ENCODE assay signal across 23 cellular contexts in genomic region chr3:104178695-104179094, GRCh38.
"Had no signal": no experiment of that assay in that cellular context is flagged by ENCODE, and none has a peak within 500 bp of the region (broad histone marks: within the 10 kb centered on the region; RNA-seq: fewer than 3 reads in every experiment).

No MANE protein-coding gene starts in this region.

- DNase-seq: activated CD4-positive, alpha-beta memory T cell treated with anti-CD3 and anti-CD28 coated beads for 36 hours; activated CD4-positive, alpha-beta T cell treated with anti-CD3 and anti-CD28 coated beads, Interleukin-2, amount 10 ng/mL, durations not matched to agents 24 days and 14 days; activated CD4-positive, CD25-positive, alpha-beta regulatory T cell treated with anti-CD3 and anti-CD28 coated beads, Interleukin-2, amount 50 U/mL, for 72 hours; activated CD8-positive, alpha-beta memory T cell treated with anti-CD3 and anti-CD28 coated beads, Interleukin-2, amount 50 U/mL, for 4 hours; activated gamma-delta T cell; activated naive CD4-positive, alpha-beta T cell treated with anti-CD3 and anti-CD28 coated beads, Interleukin-2, amount 10 ng/mL, durations not matched to agents 7 days and 5 days; activated naive CD8-positive, alpha-beta T cell treated with anti-CD3 and anti-CD28 coated beads, Interleukin-2, amount 10 ng/mL, durations not matched to agents 7 days and 5 days; activated T-cell treated with anti-CD3 and anti-CD28 coated beads, Interleukin-2, amount 50 U/mL, for 1 hour; amygdala; caudate nucleus; endodermal cell; left lung; lower lobe of right lung; mucosa of descending colon; spleen; stimulated activated naive CD4-positive, alpha-beta T cell had no signal

- FAIRE-seq: frontal cortex, islet of Langerhans had no signal

- H3K4me1 ChIP-seq: left lung, lower lobe of right lung, right atrium auricular region, spleen, suprapubic skin, tibial nerve had no signal

- H3K36me3 ChIP-seq: left lung, lower lobe of right lung, right atrium auricular region, spleen, suprapubic skin, tibial nerve had no signal

- H3K27me3 ChIP-seq: left lung, right atrium auricular region, spleen, suprapubic skin, tibial nerve had no signal

- H3K27me3 Mint-ChIP-seq: activated CD4-positive, alpha-beta memory T cell treated with anti-CD3 and anti-CD28 coated beads for 36 hours; activated CD4-positive, alpha-beta T cell treated with anti-CD3 and anti-CD28 coated beads, Interleukin-2, amount 10 ng/mL, durations not matched to agents 24 days and 14 days; activated naive CD4-positive, alpha-beta T cell treated with anti-CD3 and anti-CD28 coated beads, Interleukin-2, amount 10 ng/mL, durations not matched to agents 7 days and 5 days; activated naive CD8-positive, alpha-beta T cell treated with anti-CD3 and anti-CD28 coated beads, Interleukin-2, amount 10 ng/mL, durations not matched to agents 7 days and 5 days; natural killer cell treated with Interleukin-12 subunit alpha and Interleukin-12 subunit beta and Interleukin-15 and Interleukin-18, amount 100 ng/mL, for 72 hours had no signal

- H3K4me1 Mint-ChIP-seq: activated CD4-positive, alpha-beta T cell treated with anti-CD3 and anti-CD28 coated beads, Interleukin-2, amount 10 ng/mL, durations not matched to agents 24 days and 14 days; activated naive CD4-positive, alpha-beta T cell treated with anti-CD3 and anti-CD28 coated beads, Interleukin-2, amount 10 ng/mL, durations not matched to agents 7 days and 5 days; activated naive CD8-positive, alpha-beta T cell treated with anti-CD3 and anti-CD28 coated beads, Interleukin-2, amount 10 ng/mL, durations not matched to agents 7 days and 5 days; endodermal cell had no signal

- H3K4me3 ChIP-seq: left lung, lower lobe of right lung, mucosa of descending colon, right atrium auricular region, spleen, suprapubic skin, tibial nerve had no signal

- H3K27ac ChIP-seq: left lung, lower lobe of right lung, right atrium auricular region, spleen, suprapubic skin, tibial nerve had no signal

- H3K36me3 Mint-ChIP-seq: activated CD4-positive, alpha-beta memory T cell treated with anti-CD3 and anti-CD28 coated beads for 36 hours; activated naive CD4-positive, alpha-beta T cell treated with anti-CD3 and anti-CD28 coated beads, Interleukin-2, amount 10 ng/mL, durations not matched to agents 7 days and 5 days; activated naive CD8-positive, alpha-beta T cell treated with anti-CD3 and anti-CD28 coated beads, Interleukin-2, amount 10 ng/mL, durations not matched to agents 7 days and 5 days; natural killer cell treated with Interleukin-12 subunit alpha and Interleukin-12 subunit beta and Interleukin-15 and Interleukin-18, amount 100 ng/mL, for 72 hours had no signal

- ATAC-seq: esophagus mucosa; left lung; lower lobe of right lung; mucosa of descending colon; natural killer cell treated with Interleukin-12 subunit alpha and Interleukin-12 subunit beta and Interleukin-15 and Interleukin-18, amount 100 ng/mL, for 72 hours had no signal

- H3K9me3 ChIP-seq: left lung, lower lobe of right lung, right atrium auricular region, spleen, suprapubic skin, tibial nerve had no signal

- H3K9me3 Mint-ChIP-seq: activated CD4-positive, alpha-beta memory T cell treated with anti-CD3 and anti-CD28 coated beads for 36 hours; activated CD4-positive, alpha-beta T cell treated with anti-CD3 and anti-CD28 coated beads, Interleukin-2, amount 10 ng/mL, durations not matched to agents 24 days and 14 days; activated naive CD4-positive, alpha-beta T cell treated with anti-CD3 and anti-CD28 coated beads, Interleukin-2, amount 10 ng/mL, durations not matched to agents 7 days and 5 days; endodermal cell had no signal

- H3K4me3 Mint-ChIP-seq: activated CD4-positive, alpha-beta memory T cell treated with anti-CD3 and anti-CD28 coated beads for 36 hours; activated CD4-positive, alpha-beta T cell treated with anti-CD3 and anti-CD28 coated beads, Interleukin-2, amount 10 ng/mL, durations not matched to agents 24 days and 14 days; activated naive CD4-positive, alpha-beta T cell treated with anti-CD3 and anti-CD28 coated beads, Interleukin-2, amount 10 ng/mL, durations not matched to agents 7 days and 5 days; activated naive CD8-positive, alpha-beta T cell treated with anti-CD3 and anti-CD28 coated beads, Interleukin-2, amount 10 ng/mL, durations not matched to agents 7 days and 5 days; endodermal cell; natural killer cell treated with Interleukin-12 subunit alpha and Interleukin-12 subunit beta and Interleukin-15 and Interleukin-18, amount 100 ng/mL, for 72 hours had no signal
